ENCODE assay signal across 8 cellular contexts in genomic region chr2:3377279-3377611, GRCh38. TPM values are rescaled to one million over a fixed set of nuclear protein-coding genes. Genes with fewer than 3 reads are reported as not detected.
A peak's percentile ranks its signal among the peaks of the same experiment; 100 is the strongest.
DNase-seq lines count a peak whose midpoint lies in the region; ATAC-seq and TF ChIP-seq lines count a peak whose summit lies in the region.

No MANE protein-coding gene starts in this region.

- intact Hi-C loops in lower leg skin (cut with DNase I; ENCODE audit: low total_unique reads), result no loop called here
- intact Hi-C loops in testis (cut with DNase I; ENCODE audit: low total_unique reads), result no loop called here

- peak; percentile 53 for DNase-seq in COLO829 (ENCODE audit: low spot score)
- DNase-seq in RWPE1 (ENCODE audit: low spot score), result peak; percentile 42
- peak; percentile 55 for DNase-seq in cerebellar cortex (ENCODE audit: low spot score)
- no peak for DNase-seq in lower leg skin (ENCODE audit: low spot score in 2 of 2)
- no peak for DNase-seq in testis
- DNase-seq in effector CD8-positive, alpha-beta T cell (lab: John Stamatoyannopoulos, UW), result no peak

- no peaks in the 10 kb centered on the region for H3K36me3 ChIP-seq in testis (ENCODE audit: low read depth, missing control alignments)

- H3K27ac ChIP-seq in RWPE1 (peak overlapping the region; percentile 85), testis (peak overlapping the region in 1 of 2 donors; percentile 37)

- ATAC-seq in GM19397 (IDR thresholded peaks at IDR 0.05; ENCODE audit: unreplicated experiment) (peak; percentile 3), HG03378 (IDR thresholded peaks at IDR 0.05; ENCODE audit: unreplicated experiment) (peak; percentile 13)

- H3K9me3 ChIP-seq in testis, result no peaks in the 10 kb centered on the region

- CTCF ChIA-PET in RWPE1 (lab: Yijun Ruan, JAX), result no interaction called here

- 1% methylated on average over 8 of the region's 8 CpGs for WGBS in lower leg skin, 2 donors
- 0% methylated on average over 8 of the region's 8 CpGs for WGBS in testis, 2 donors

- H3K4me3 ChIP-seq in lower leg skin (ENCODE audit: low read depth, poor library complexity, severe bottlenecking) (peak overlapping the region; percentile 70), testis (peak overlapping the region; percentile 75 to 90)

- POLR2A ChIA-PET in RWPE1 (lab: Yijun Ruan, JAX; ENCODE audit: low non-redundant PET), result interaction anchor here (0.6 kb wide), 1 partner anchor 45 kb away, joined by 3 read pairs; no protein-coding TSS in a partner anchor

- no peak for TF ChIP-seq CTCF in RWPE1 (conservative IDR thresholded peaks at IDR 0.05; ENCODE audit: low read depth)
- no peak for TF ChIP-seq CTCF in lower leg skin (IDR thresholded peaks at IDR 0.05)
- no peak for TF ChIP-seq CTCF in testis (IDR thresholded peaks at IDR 0.05)

- no peaks in the 10 kb centered on the region for H3K27me3 ChIP-seq in testis

- peaks cover 11% of the 10 kb centered on the region for H3K4me1 ChIP-seq in testis

- TF ChIP-seq POLR2A in lower leg skin (IDR thresholded peaks at IDR 0.05) (no peak), testis (IDR thresholded peaks at IDR 0.05) (no peak)

RNA-seq across cellular contexts. Expression of gene EIPR1, which starts 0.4 kb away (rescaled TPM):
- total RNA-seq in lower leg skin (10 to 100 TPM; 11.8 to 44.7 (median 26.9) TPM), testis (10 to 100 TPM; 32.1 to 40.2 TPM)
- polyA plus RNA-seq in testis (ENCODE audit: insufficient read depth, low read depth, low replicate concordance), result 31.5 TPM

RNA-seq across cellular contexts. Expression of gene TRAPPC12, which starts 2.2 kb away (rescaled TPM):
- total RNA-seq in lower leg skin, result 100 to 1,000 TPM in 3 of 4 donors, 10 to 100 TPM in 1; 79.4 to 139 (median 121) TPM
- total RNA-seq in testis, result 100 to 1,000 TPM; 172 to 236 TPM
- polyA plus RNA-seq in testis (ENCODE audit: insufficient read depth, low read depth, low replicate concordance), result 406 TPM

Comparison
In these comparisons a context has a peak if more than half of its experiments do, and no peak if none do; other contexts are left out.
1. DNase-seq: peak in COLO829 (single experiment), RWPE1 (single experiment) and cerebellar cortex (single experiment); none in lower leg skin (0 of 2), testis (single experiment) and effector CD8-positive, alpha-beta T cell (single experiment).